ENCODE assay signal across 8 cellular contexts in the genomic region with DNA sequence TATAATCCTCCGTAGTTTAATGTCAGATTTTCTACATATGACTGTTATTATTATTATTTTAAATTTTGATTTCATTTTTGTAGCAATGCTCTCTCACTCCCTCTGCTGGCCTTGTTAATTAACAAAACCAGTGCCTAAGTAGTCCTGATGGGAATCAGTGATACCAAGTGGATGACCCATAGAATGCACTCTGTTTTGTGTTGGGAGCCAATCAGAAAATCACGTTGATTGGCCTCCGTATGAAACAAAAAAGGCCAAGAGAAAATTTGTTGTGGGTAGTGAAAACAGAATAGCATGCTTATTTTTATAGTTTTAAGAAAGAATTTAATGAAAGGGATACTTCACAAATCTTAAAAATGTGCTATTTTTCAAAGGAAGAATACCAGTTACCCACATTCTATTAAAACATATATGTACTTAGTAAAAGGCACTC. TPM values are rescaled to one million over a fixed set of nuclear protein-coding genes. Genes with fewer than 3 reads are reported as not detected.
A peak's percentile ranks its signal among the peaks of the same experiment; 100 is the strongest.
DNase-seq lines count a peak whose midpoint lies in the region; ATAC-seq, FAIRE-seq and TF ChIP-seq lines count a peak whose summit lies in the region.

No MANE protein-coding gene starts in this region.

- peaks cover 0 to 2% of the 10 kb centered on the region in 2 donors for H3K27me3 ChIP-seq in small intestine (ENCODE audit: control insufficient read depth in 2 of 2, insufficient read depth in 2 of 2, low read length in 2 of 2)

- H3K9me3 ChIP-seq in HEK293 (ENCODE audit: control insufficient read depth, insufficient read depth, low read depth, low read length) (no peaks in the 10 kb centered on the region), small intestine (ENCODE audit: control insufficient read depth, low read depth) (no peaks in the 10 kb centered on the region)

- H3K4me3 ChIP-seq in HEK293 (ENCODE audit: low read depth, low read length), result no peak overlapping the region
- H3K4me3 ChIP-seq in foreskin fibroblast (ENCODE audit: low read depth in 1 of 2, low read length in 2 of 2), result no peak overlapping the region
- no peak overlapping the region for H3K4me3 ChIP-seq in small intestine (ENCODE audit: low read depth in 1 of 2, low read length in 2 of 2)
- H3K4me3 ChIP-seq in lower leg skin (ENCODE audit: low read depth, poor library complexity, severe bottlenecking), result no peak overlapping the region

- POLR2A ChIA-PET in HEK293 (lab: Yijun Ruan, JAX), result no interaction called here

- ATAC-seq in HG03378 (IDR thresholded peaks at IDR 0.05; ENCODE audit: unreplicated experiment), result no peak

- H3K27ac ChIP-seq in HEK293 (ENCODE audit: extremely low read depth, low read depth, low read length) (no peak overlapping the region), small intestine (ENCODE audit: low read depth in 1 of 2, low read length in 1 of 2) (no peak overlapping the region)

- 0 out of 2 replicates have a peak, but pooled peaks have one; percentile 25 for TF ChIP-seq CTCF in HEK293 (tag by site-specific recombination; IDR thresholded peaks at IDR 0.05)
- TF ChIP-seq CTCF in foreskin fibroblast (IDR thresholded peaks at IDR 0.05; ENCODE audit: low read depth, low read length), result peak; percentile 72
- TF ChIP-seq CTCF in lower leg skin (IDR thresholded peaks at IDR 0.05), result peak in 1 of 3 donors; percentile 43

- CTCF ChIA-PET in HEK293 (lab: Yijun Ruan, JAX), result interaction anchor here (0.5 to 1.9 kb wide), 11 partner anchors 9 to 746 kb away, joined by 3 to 13 read pairs (median 4); no protein-coding TSS in a partner anchor

- H3K4me1 ChIP-seq in HEK293 (ENCODE audit: control insufficient read depth, insufficient read depth, low read length), result no peaks in the 10 kb centered on the region
- no peaks in the 10 kb centered on the region for H3K4me1 ChIP-seq in small intestine (ENCODE audit: control insufficient read depth in 2 of 2, insufficient read depth in 1 of 2, low read depth in 1 of 2, low read length in 1 of 2)

- 33 to 37% (median 34%) methylated on average over 3 of the region's 3 CpGs for WGBS in small intestine, 3 donors
- whole genome bisulfite sequencing in lower leg skin, 2 donors, result 28 to 29% methylated on average over 3 of the region's 3 CpGs

- peak; percentile 26 for DNase-seq in CD1c-positive myeloid dendritic cell (ENCODE audit: extremely low spot score)
- DNase-seq in SK-MEL-5 (ENCODE audit: low read depth, low spot score), result peak; percentile 69
- peak in 1 of 2 donors; percentile 71 for DNase-seq in foreskin fibroblast
- DNase-seq in small intestine, result peak; percentile 41
- DNase-seq in lower leg skin (ENCODE audit: low spot score in 2 of 2), result no peak
- DNase-seq in NCI-H748 treated with DMSO at 0.1 percent for 48 hours (lab: John Stamatoyannopoulos, UW), result no peak

- no peak for TF ChIP-seq POLR2A in lower leg skin (IDR thresholded peaks at IDR 0.05)

- peak; percentile 10 for FAIRE-seq in small intestine (lab: Jason Lieb, UNC)

- in situ Hi-C loops in SK-MEL-5 (cut with HindIII; ENCODE audit: low pct_unique_long_range_greater_than_20kb, low sequenced_read_pairs), result no loop called here

- intact Hi-C loops in lower leg skin (cut with DNase I; ENCODE audit: low total_unique reads), result loop anchor here (2.0 to 10.0 kb wide), 2 partner anchors 252 to 630 kb away; no protein-coding TSS in a partner anchor

- no peaks in the 10 kb centered on the region for H3K36me3 ChIP-seq in HEK293 (ENCODE audit: control insufficient read depth in 2 of 2, insufficient read depth in 1 of 2, low read length in 2 of 2)
- H3K36me3 ChIP-seq in small intestine (ENCODE audit: control insufficient read depth in 2 of 2, insufficient read depth in 2 of 2, low read length in 2 of 2), result no peaks in the 10 kb centered on the region

TF ChIP-seq in HEK293, 187 proteins besides CTCF, POLR2A, EP300 and RAD21:
- TF ChIP-seq, protein P1, sequence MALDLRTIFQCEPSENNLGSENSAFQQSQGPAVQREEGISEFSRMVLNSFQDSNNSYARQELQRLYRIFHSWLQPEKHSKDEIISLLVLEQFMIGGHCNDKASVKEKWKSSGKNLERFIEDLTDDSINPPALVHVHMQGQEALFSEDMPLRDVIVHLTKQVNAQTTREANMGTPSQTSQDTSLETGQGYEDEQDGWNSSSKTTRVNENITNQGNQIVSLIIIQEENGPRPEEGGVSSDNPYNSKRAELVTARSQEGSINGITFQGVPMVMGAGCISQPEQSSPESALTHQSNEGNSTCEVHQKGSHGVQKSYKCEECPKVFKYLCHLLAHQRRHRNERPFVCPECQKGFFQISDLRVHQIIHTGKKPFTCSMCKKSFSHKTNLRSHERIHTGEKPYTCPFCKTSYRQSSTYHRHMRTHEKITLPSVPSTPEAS (tag by site-specific recombination; IDR thresholded peaks at IDR 0.05), result no peak
- peak; percentile 29; the same call in 1 of the 2 replicates for TF ChIP-seq IKZF3 (tag by site-specific recombination; IDR thresholded peaks at IDR 0.05)
- peak; percentile 40 for TF ChIP-seq ZNF654 (tag by site-specific recombination; IDR thresholded peaks at IDR 0.05; ENCODE audit: low read depth)
- peak; percentile 59; the same call in 1 of the 2 replicates for TF ChIP-seq ZNF660 (tag by site-specific recombination; IDR thresholded peaks at IDR 0.05)

RNA-seq across cellular contexts. Expression of a gene that starts 34.4 kb away (rescaled TPM):
- total RNA-seq in SK-MEL-5 (2014; rRNA removed; shearing (Covaris generic)), result 28.5 and 29.4 TPM in 2 replicates
- 23.9 and 28.5 TPM in 2 replicates for polyA plus RNA-seq in SK-MEL-5 (2015; cell fraction: cytosol; rRNA removed)
- polyA plus RNA-seq in SK-MEL-5 (2015; cell fraction: nucleus; rRNA removed), result 39.2 and 46.3 TPM in 2 replicates
- polyA plus RNA-seq in small intestine, result 10 to 100 TPM in 2 of 3 donors, 1 to 10 TPM in 1; 8.7 to 13.2 (median 11.8) TPM
- total RNA-seq in lower leg skin, result 10 to 100 TPM; 12.9 to 18.5 (median 15.8) TPM

Comparison
In these comparisons a context has a peak if more than half of its experiments do, and no peak if none do; other contexts are left out.
1. DNase-seq: peak in CD1c-positive myeloid dendritic cell (single experiment), SK-MEL-5 (single experiment) and small intestine (single experiment); none in lower leg skin (0 of 2) and NCI-H748 treated with DMSO at 0.1 percent for 48 hours (single experiment).